29 cellular contexts compared by ENCODE assay signal in genomic region chr16:77838597-77839255, GRCh38. TPM values are rescaled to one million over a fixed set of nuclear protein-coding genes. Genes with fewer than 3 reads are reported as not detected.
A peak's percentile ranks its signal among the peaks of the same experiment; 100 is the strongest.
DNase-seq lines count a peak whose midpoint lies in the region; ATAC-seq and TF ChIP-seq lines count a peak whose summit lies in the region.
"Had no signal": no experiment of that assay in that cellular context is flagged by ENCODE, and none has a peak within 500 bp of the region (broad histone marks: within the 10 kb centered on the region; RNA-seq: fewer than 3 reads in every experiment).

No MANE protein-coding gene starts in this region.

- H3K4me1 ChIP-seq in HEK293 (ENCODE audit: control insufficient read depth, insufficient read depth, low read length): no peaks in the 10 kb centered on the region; the same call in 1 of the 2 replicates
- H3K4me1 ChIP-seq in endodermal cell (ENCODE audit: control insufficient read depth, insufficient read depth, low read length): peaks cover 4% of the 10 kb centered on the region
- peaks cover 13% of the 10 kb centered on the region for H3K4me1 ChIP-seq in smooth muscle cell (ENCODE audit: low read depth)
- H3K4me1 ChIP-seq: BE2C had no signal

- H3K79me2 ChIP-seq in smooth muscle cell (ENCODE audit: low read depth): no peaks in the 10 kb centered on the region

- H3K27me3 ChIP-seq in endodermal cell (ENCODE audit: control insufficient read depth, insufficient read depth, low read length, poor library complexity, severe bottlenecking): no peaks in the 10 kb centered on the region
- H3K27me3 ChIP-seq in smooth muscle cell (ENCODE audit: low read depth): no peaks in the 10 kb centered on the region
- H3K27me3 ChIP-seq: BE2C had no signal

- H3K27me3 Mint-ChIP-seq in WTC11 (ENCODE audit: low read depth) (no peaks in the 10 kb centered on the region), nephron progenitor cell (ENCODE audit: low read depth, poor library complexity) (peaks cover 7% of the 10 kb centered on the region), endodermal cell (ENCODE audit: insufficient read depth) (peaks cover 1% of the 10 kb centered on the region)

- H3K36me3 ChIP-seq in HEK293 (ENCODE audit: control insufficient read depth in 2 of 2, insufficient read depth in 1 of 2, low read length in 2 of 2) (no peaks in the 10 kb centered on the region), endodermal cell (ENCODE audit: control insufficient read depth, insufficient read depth, low read length) (no peaks in the 10 kb centered on the region), smooth muscle cell (ENCODE audit: low read depth) (no peaks in the 10 kb centered on the region)
- H3K36me3 ChIP-seq: BE2C had no signal

- H3K4me3 Mint-ChIP-seq in WTC11 (no peak overlapping the region), nephron progenitor cell (no peak overlapping the region), endodermal cell (no peak overlapping the region)
- H3K4me3 Mint-ChIP-seq: CD14-positive monocyte; CD8-positive, alpha-beta memory T cell had no signal

- POLR2A ChIA-PET in HEK293 (lab: Yijun Ruan, JAX) (no interaction called here), WTC11 (lab: Charles Lee) (no interaction called here)

- H3K27ac Mint-ChIP-seq in WTC11 (peak overlapping the region; percentile 14; the same call in 1 of the 2 replicates), nephron progenitor cell (peak overlapping the region; percentile 74), endodermal cell (no peak overlapping the region)
- H3K27ac Mint-ChIP-seq: CD14-positive monocyte; CD8-positive, alpha-beta memory T cell had no signal

- WGBS in endodermal cell (ENCODE audit: insufficient coverage in 1 of 2, insufficient read length in 1 of 2), 2 experiments: 91 to 92% methylated on average over 6 to 7 of the region's 7 CpGs
- WGBS in smooth muscle cell (ENCODE audit: low lambda C conversion rate): 77% methylated on average over 7 of the region's 7 CpGs

- H3K4me1 Mint-ChIP-seq in WTC11 (peaks cover 31% of the 10 kb centered on the region), nephron progenitor cell (peaks cover 38% of the 10 kb centered on the region), endodermal cell (peaks cover 12% of the 10 kb centered on the region)
- H3K4me1 Mint-ChIP-seq: CD8-positive, alpha-beta memory T cell had no signal

- H3K4me2 ChIP-seq in smooth muscle cell: no peak overlapping the region

- H3K9me3 ChIP-seq in HEK293 (ENCODE audit: control insufficient read depth, insufficient read depth, low read depth, low read length) (no peaks in the 10 kb centered on the region), endodermal cell (ENCODE audit: control insufficient read depth, low read length) (no peaks in the 10 kb centered on the region), smooth muscle cell (replicated peaks; ENCODE audit: low read depth) (no peaks in the 10 kb centered on the region)
- H3K9me3 ChIP-seq: BE2C had no signal

- peak; percentile 58 for DNase-seq in Daoy (ENCODE audit: low read depth)
- no peak for DNase-seq in WTC11 (ENCODE audit: low spot score)
- no peak for DNase-seq in nephron progenitor cell
- no peak for DNase-seq in GF-D8 (lab: John Stamatoyannopoulos, UW)
- DNase-seq in endodermal cell: no peak
- no peak for DNase-seq in smooth muscle cell (lab: John Stamatoyannopoulos, UW; ENCODE audit: unreplicated experiment)
- DNase-seq: 8988T; ACHN; BE2C; CD8-positive, alpha-beta memory T cell; DMS 273 treated with DMSO at 0.1 percent for 48 hours; DMS79; GOT3; Kasumi-1; MV-4-11; NCI-H1105 treated with DMSO at 0.1 percent for 48 hours; NCI-H2029; NCI-H69; SHP77 had no signal

- H3K9me3 Mint-ChIP-seq in WTC11 (no peaks in the 10 kb centered on the region), nephron progenitor cell (no peaks in the 10 kb centered on the region), endodermal cell (no peaks in the 10 kb centered on the region)
- H3K9me3 Mint-ChIP-seq: CD14-positive monocyte; CD8-positive, alpha-beta memory T cell had no signal

- H2AFZ ChIP-seq in smooth muscle cell (ENCODE audit: low read depth): no peak overlapping the region

- H3K36me3 Mint-ChIP-seq in WTC11 (no peaks in the 10 kb centered on the region), nephron progenitor cell (ENCODE audit: low read depth) (no peaks in the 10 kb centered on the region), endodermal cell (ENCODE audit: low read depth) (no peaks in the 10 kb centered on the region)
- H3K36me3 Mint-ChIP-seq: CD14-positive monocyte; CD8-positive, alpha-beta memory T cell had no signal

- H4K20me1 ChIP-seq in smooth muscle cell (ENCODE audit: low read depth): no peaks in the 10 kb centered on the region

- H3K9ac ChIP-seq in endodermal cell (ENCODE audit: extremely low read depth, low read length, poor library complexity, severe bottlenecking) (no peak overlapping the region), smooth muscle cell (ENCODE audit: low read depth) (no peak overlapping the region)

- peaks cover 6% of the 10 kb centered on the region for H3F3A ChIP-seq in smooth muscle cell (ENCODE audit: low read depth)

- H3K4me3 ChIP-seq in HEK293 (ENCODE audit: low read depth, low read length): no peak overlapping the region
- no peak overlapping the region for H3K4me3 ChIP-seq in endodermal cell (ENCODE audit: low read length)
- no peak overlapping the region for H3K4me3 ChIP-seq in smooth muscle cell
- H3K4me3 ChIP-seq: K562 had no signal

- CTCF ChIA-PET in HEK293 (lab: Yijun Ruan, JAX) (no interaction called here), WTC11 (lab: Charles Lee) (interaction anchor here (0.8 kb wide), 1 partner anchor 113 kb away, joined by 3 read pairs; no protein-coding TSS in a partner anchor)

- no peak for TF ChIP-seq CTCF in HEK293 (tag by site-specific recombination; IDR thresholded peaks at IDR 0.05)
- no peak for TF ChIP-seq CTCF in WTC11 (IDR thresholded peaks at IDR 0.05)
- no peak for TF ChIP-seq CTCF in nephron progenitor cell (IDR thresholded peaks at IDR 0.05)
- no peak for TF ChIP-seq CTCF in endodermal cell (conservative IDR thresholded peaks at IDR 0.05)
- TF ChIP-seq CTCF in smooth muscle cell (IDR thresholded peaks at IDR 0.05; ENCODE audit: borderline replicate concordance, insufficient read depth, poor library complexity, severe bottlenecking): no peak

- H3K27ac ChIP-seq in HEK293 (ENCODE audit: extremely low read depth, low read depth, low read length): no peak overlapping the region
- no peak overlapping the region for H3K27ac ChIP-seq in endodermal cell (ENCODE audit: low read depth, low read length)
- H3K27ac ChIP-seq in smooth muscle cell (ENCODE audit: low read depth): no peak overlapping the region
- H3K27ac ChIP-seq: RWPE1 had no signal

- ATAC-seq in WTC11 (no peak), HG03280 (IDR thresholded peaks at IDR 0.05; ENCODE audit: unreplicated experiment) (no peak)
- ATAC-seq: HCT116, HepG2, K562 had no signal

TF ChIP-seq in HEK293, 187 proteins besides CTCF, POLR2A, EP300 and RAD21 (continues in another document):
- TF ChIP-seq ZNF23 (tag by site-specific recombination; IDR thresholded peaks at IDR 0.05; ENCODE audit: borderline replicate concordance): no peak
- no peak for TF ChIP-seq ZNF426 (tag by site-specific recombination; IDR thresholded peaks at IDR 0.05)
- TF ChIP-seq ZNF366 (tag by site-specific recombination; conservative IDR thresholded peaks at IDR 0.05): peak; percentile 64
- no peak for TF ChIP-seq ZNF394 (tag by site-specific recombination; IDR thresholded peaks at IDR 0.05; ENCODE audit: borderline replicate concordance)
- peak; percentile 52; the same call in 1 of the 2 replicates for TF ChIP-seq ZNF776 (tag by site-specific recombination; IDR thresholded peaks at IDR 0.05; ENCODE audit: borderline replicate concordance)
- TF ChIP-seq, protein P1, sequence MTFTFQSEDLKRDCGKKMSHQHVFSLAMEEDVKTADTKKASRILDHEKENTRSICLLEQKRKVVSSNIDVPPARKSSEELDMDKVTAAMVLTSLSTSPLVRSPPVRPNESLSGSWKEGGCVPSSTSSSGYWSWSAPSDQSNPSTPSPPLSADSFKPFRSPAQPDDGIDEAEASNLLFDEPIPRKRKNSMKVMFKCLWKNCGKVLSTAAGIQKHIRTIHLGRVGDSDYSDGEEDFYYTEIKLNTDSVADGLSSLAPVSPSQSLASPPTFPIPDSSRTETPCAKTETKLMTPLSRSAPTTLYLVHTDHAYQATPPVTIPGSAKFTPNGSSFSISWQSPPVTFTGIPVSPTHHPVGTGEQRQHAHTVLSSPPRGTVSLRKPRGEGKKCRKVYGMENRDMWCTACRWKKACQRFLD (tag by site-specific recombination; IDR thresholded peaks at IDR 0.05): no peak
- no peak for TF ChIP-seq ZNF175 (tag by site-specific recombination; IDR thresholded peaks at IDR 0.05)
- TF ChIP-seq ZBTB1 (tag by site-specific recombination; IDR thresholded peaks at IDR 0.05): no peak
- TF ChIP-seq ZNF621 (tag by site-specific recombination; IDR thresholded peaks at IDR 0.05): no peak

TF ChIP-seq in WTC11, 78 proteins besides CTCF, POLR2A, EP300 and RAD21 (continues in another document):
- TF ChIP-seq ZNF317 (CRISPR knock-in tag; IDR thresholded peaks at IDR 0.05; ENCODE audit: borderline replicate concordance, low read depth): no peak
- TF ChIP-seq ZNF219 (CRISPR knock-in tag; IDR thresholded peaks at IDR 0.05; ENCODE audit: borderline replicate concordance): no peak
- TF ChIP-seq ZNF512 (CRISPR knock-in tag; IDR thresholded peaks at IDR 0.05; ENCODE audit: borderline replicate concordance): no peak

RNA-seq across cellular contexts. Expression of gene VAT1L, which starts 50.4 kb away (rescaled TPM):
- 1.5 and 1.7 TPM in 2 replicates for total RNA-seq in Daoy (2014; rRNA removed; shearing (Covaris generic))
- 19.1 to 22.2 TPM (median 22.0 TPM) in 3 replicates for total RNA-seq in WTC11 (2021)
- 1 to 10 TPM in 1 of 2 donors, under 1 TPM in 1; 0.53 to 4.1 TPM for total RNA-seq in endodermal cell
- polyA plus RNA-seq in endodermal cell (2013, experiment 1 of 2): 27.8 TPM
- 23.1 TPM for polyA plus RNA-seq in endodermal cell (2013, experiment 2 of 2)
- 4.8 and 5.4 TPM in 2 replicates for total RNA-seq in smooth muscle cell
- polyA plus RNA-seq in smooth muscle cell: 2.5 and 4.0 TPM in 2 replicates
- total RNA-seq: CD8-positive, alpha-beta memory T cell; HepG2; HT-29; K562; NCI-H460; SK-MEL-5 had no signal
- polyA plus RNA-seq: CD14-positive monocyte; CD8-positive, alpha-beta memory T cell; HepG2 had no signal
